Comparison of ENCODE assay signal across 23 cellular contexts in the genomic region with DNA sequence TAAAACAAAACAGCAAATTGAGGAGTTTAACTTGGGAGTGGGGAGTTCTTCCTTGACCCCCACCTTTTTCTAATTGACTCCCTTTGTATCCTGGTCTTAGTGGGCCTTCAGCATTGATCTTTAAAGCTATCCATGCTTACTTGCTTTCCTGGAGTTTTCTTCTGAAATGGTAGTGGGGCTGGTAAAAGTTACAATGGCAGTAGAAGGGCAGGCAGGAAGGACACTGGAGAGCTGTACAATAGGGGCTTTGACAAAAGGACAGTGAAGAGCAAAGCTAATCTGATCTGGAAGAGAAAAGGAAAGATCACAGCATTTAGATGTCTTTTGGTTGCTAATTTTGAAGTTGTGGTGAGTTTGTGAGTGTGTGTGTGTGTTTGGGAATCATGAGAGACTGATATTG.
DNase-seq lines count a peak whose midpoint lies in the region; ATAC-seq and TF ChIP-seq lines count a peak whose summit lies in the region.
"Had no signal": no experiment of that assay in that cellular context is flagged by ENCODE, and none has a peak within 500 bp of the region (broad histone marks: within the 10 kb centered on the region; RNA-seq: fewer than 3 reads in every experiment).

No MANE protein-coding gene starts in this region.

- DNase-seq in H7 (peak; percentile 30), NT2/D1 (ENCODE audit: low read depth, low spot score) (peak; percentile 75), iPS DF 19.7 (ENCODE audit: low read depth, low spot score) (peak; percentile 60), dermis blood vessel endothelial cell (no peak), hippocampal formation (lab: John Stamatoyannopoulos, UW) (no peak), psoas muscle (no peak), NCI-H187 (lab: John Stamatoyannopoulos, UW) (no peak)
- DNase-seq: DMS153; DND-41; KBM-7; MV-4-11; NCI-H1105; NCI-H1930; NCI-H446; NCI-H524 treated with DMSO at 0.1 percent for 48 hours; NCI-H774; NK-92 treated with Interleukin-12 subunit alpha and Interleukin-12 subunit beta, amount 100 ng/mL, for 24 hours; PC-9 had no signal

- TF ChIP-seq CTCF in psoas muscle (IDR thresholded peaks at IDR 0.05) = no peak

- H3K36me3 ChIP-seq in H7 (replicated peaks; ENCODE audit: control insufficient read depth, insufficient read depth, low read length) = no peaks in the 10 kb centered on the region
- H3K36me3 ChIP-seq in NT2/D1 (ENCODE audit: insufficient read depth, insufficient read length, low read length) = no peaks in the 10 kb centered on the region
- H3K36me3 ChIP-seq in mesodermal cell (ENCODE audit: control insufficient read depth, insufficient read depth, low read length) = peaks cover 4% of the 10 kb centered on the region
- H3K36me3 ChIP-seq in psoas muscle (ENCODE audit: insufficient read depth in 1 of 2, low read depth in 1 of 2) = no peaks in the 10 kb centered on the region
- H3K36me3 ChIP-seq: SJCRH30 had no signal

- H3K27me3 ChIP-seq in H7 (ENCODE audit: control insufficient read depth, insufficient read depth, low read length) = no peaks in the 10 kb centered on the region
- H3K27me3 ChIP-seq in NT2/D1 (ENCODE audit: insufficient read depth, insufficient read length) = no peaks in the 10 kb centered on the region
- H3K27me3 ChIP-seq in psoas muscle (ENCODE audit: insufficient read depth in 3 of 3, low read length in 2 of 3) = no peaks in the 10 kb centered on the region
- H3K27me3 ChIP-seq: SJCRH30 had no signal

- H3K27ac ChIP-seq in mesodermal cell (ENCODE audit: low read depth, low read length, severe bottlenecking) = peak overlapping the region; percentile 10
- H3K27ac ChIP-seq in psoas muscle = no peak overlapping the region
- H3K27ac ChIP-seq: HL-60, PC-9 had no signal

- peaks cover 2% of the 10 kb centered on the region for H3K4me1 ChIP-seq in NT2/D1 (ENCODE audit: insufficient read depth, insufficient read length)
- peaks cover 7% of the 10 kb centered on the region for H3K4me1 ChIP-seq in mesodermal cell (ENCODE audit: control insufficient read depth, insufficient read depth, low read length, poor library complexity, severe bottlenecking)
- no peaks in the 10 kb centered on the region for H3K4me1 ChIP-seq in psoas muscle

- H3K9me3 ChIP-seq in NT2/D1 (ENCODE audit: insufficient read depth, low read length) (no peaks in the 10 kb centered on the region), mesodermal cell (ENCODE audit: control insufficient read depth, low read length) (no peaks in the 10 kb centered on the region), psoas muscle (no peaks in the 10 kb centered on the region)
- H3K9me3 ChIP-seq: HAP-1 had no signal

- intact Hi-C loops in psoas muscle (cut with DNase I) = no loop called here

- no peak overlapping the region for H3K9ac ChIP-seq in NT2/D1 (ENCODE audit: insufficient read length, low read depth)

- ATAC-seq in psoas muscle = no peak
- ATAC-seq: Right ventricle myocardium inferior had no signal

- H3K4me3 ChIP-seq in H7 (ENCODE audit: insufficient read depth, low read depth, low read length) = no peak overlapping the region
- no peak overlapping the region for H3K4me3 ChIP-seq in NT2/D1 (ENCODE audit: insufficient read length, low read depth)
- no peak overlapping the region for H3K4me3 ChIP-seq in mesodermal cell (ENCODE audit: extremely low read depth, insufficient read depth, low read length, poor library complexity, severe bottlenecking)
- no peak overlapping the region for H3K4me3 ChIP-seq in psoas muscle
- H3K4me3 ChIP-seq: HAP-1, PC-9, SJCRH30 had no signal

Comparison
In these comparisons a context has a peak if more than half of its experiments do, and no peak if none do; other contexts are left out.
1. DNase-seq: peak in H7 (single experiment), NT2/D1 (single experiment) and iPS DF 19.7 (single experiment); none in dermis blood vessel endothelial cell (single experiment), hippocampal formation (0 of 2), psoas muscle (0 of 2) and NCI-H187 (0 of 2).